Comparison of ENCODE assay signal across 19 cellular contexts in the genomic region with DNA sequence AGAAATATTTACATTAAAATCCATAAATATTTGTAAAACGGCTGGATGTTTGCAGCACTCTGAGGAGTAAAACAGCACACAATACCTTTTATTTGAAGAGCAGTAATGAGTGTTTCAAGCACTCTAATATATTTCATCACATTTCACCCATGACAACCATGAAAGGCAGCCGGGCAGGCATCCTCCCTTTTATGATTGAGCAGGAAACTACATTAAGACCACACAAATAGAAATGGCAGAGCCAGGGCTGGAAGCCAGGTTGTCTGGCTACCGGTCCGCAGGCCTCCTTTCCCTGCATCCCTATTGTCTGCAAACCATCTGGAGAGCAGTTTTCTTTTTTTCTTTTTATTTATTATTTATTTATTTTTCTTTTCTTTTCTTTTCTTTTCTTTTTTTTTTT. TPM values are rescaled to one million over a fixed set of nuclear protein-coding genes. Genes with fewer than 3 reads are reported as not detected.
DNase-seq lines count a peak whose midpoint lies in the region; FAIRE-seq and TF ChIP-seq lines count a peak whose summit lies in the region.
"Had no signal": no experiment of that assay in that cellular context is flagged by ENCODE, and none has a peak within 500 bp of the region (broad histone marks: within the 10 kb centered on the region; RNA-seq: fewer than 3 reads in every experiment).

No MANE protein-coding gene starts in this region.

- H2BK5ac ChIP-seq in neuronal stem cell (ENCODE audit: low read length): no peak overlapping the region

- WGBS in neuronal stem cell (ENCODE audit: extremely low coverage in 2 of 2, insufficient read length in 2 of 2, insufficient replicate concordance in 1 of 2), 2 donors: no CpG with 5 or more reads among the region's 4 CpGs

- no peak overlapping the region for H3K14ac ChIP-seq in neuronal stem cell (ENCODE audit: low read length)

- H3K27ac ChIP-seq in neuronal stem cell (replicated peaks; ENCODE audit: low read length): no peak overlapping the region
- H3K27ac ChIP-seq: adrenal gland, prostate gland, RWPE1 had no signal

- H2BK15ac ChIP-seq in neuronal stem cell (ENCODE audit: low read length): no peak overlapping the region

- H3K4me3 ChIP-seq in bronchial epithelial cell (ENCODE audit: low read depth, low read length) (no peak overlapping the region), neuronal stem cell (ENCODE audit: low read length in 2 of 2) (no peak overlapping the region)
- H3K4me3 ChIP-seq: adrenal gland, prostate gland, smooth muscle cell had no signal

- H2BK120ac ChIP-seq in neuronal stem cell (ENCODE audit: low read depth, low read length): no peak overlapping the region

- DNase-seq in COR-L47 (lab: John Stamatoyannopoulos, UW): peak; percentile 86
- DNase-seq in NCI-H128 (lab: John Stamatoyannopoulos, UW; ENCODE audit: unreplicated experiment): peak; percentile 13
- peak; percentile 78 for DNase-seq in NCI-H345 (lab: John Stamatoyannopoulos, UW)
- DNase-seq in bronchial epithelial cell (ENCODE audit: low read depth): peak; percentile 32
- no peak for DNase-seq in foreskin melanocyte
- DNase-seq in cortex of kidney (lab: John Stamatoyannopoulos, UW): no peak
- no peak for DNase-seq in neuronal stem cell (ENCODE audit: low spot score)
- DNase-seq in T1000 (lab: John Stamatoyannopoulos, UW): no peak
- DNase-seq: activated CD4-positive, alpha-beta T cell treated with anti-CD3 and anti-CD28 coated beads, Interleukin-2, amount 10 ng/mL, durations not matched to agents 7 days and 5 days; foreskin fibroblast; kidney glomerular epithelial cell; NCI-H2171 had no signal

- H3K9ac ChIP-seq in neuronal stem cell (ENCODE audit: low read depth, low read length, poor library complexity): no peak overlapping the region

- H3K4me2 ChIP-seq in neuronal stem cell (ENCODE audit: insufficient read depth, low read length, poor library complexity, severe bottlenecking): no peak overlapping the region
- H3K4me2 ChIP-seq: smooth muscle cell had no signal

- no peak for FAIRE-seq in bronchial epithelial cell (lab: Jason Lieb, UNC)

- H3K27me3 ChIP-seq in bronchial epithelial cell (ENCODE audit: control insufficient read depth, insufficient read depth, low read length): peaks cover 2% of the 10 kb centered on the region
- peaks cover 0 to 4% (median 0%) of the 10 kb centered on the region in 3 experiments for H3K27me3 ChIP-seq in neuronal stem cell (ENCODE audit: control insufficient read depth in 3 of 3, insufficient read depth in 3 of 3, low read depth in 1 of 3, low read length in 3 of 3)
- H3K27me3 ChIP-seq: adrenal gland had no signal

- H3K4ac ChIP-seq in neuronal stem cell (ENCODE audit: low read length): no peak overlapping the region

- H2AK5ac ChIP-seq in neuronal stem cell (ENCODE audit: low read depth, low read length): no peak overlapping the region

- no peaks in the 10 kb centered on the region for H3K79me1 ChIP-seq in neuronal stem cell (ENCODE audit: low read depth, low read length)

- no peak overlapping the region for H2AFZ ChIP-seq in neuronal stem cell (ENCODE audit: low read length)

- TF ChIP-seq CTCF in bronchial epithelial cell (IDR thresholded peaks at IDR 0.05; ENCODE audit: insufficient read depth, low read length, severe bottlenecking): no peak

- H4K8ac ChIP-seq in neuronal stem cell (ENCODE audit: low read depth, low read length): no peak overlapping the region

- H3K4me1 ChIP-seq in neuronal stem cell (ENCODE audit: control insufficient read depth in 2 of 2, insufficient read depth in 1 of 2, low read depth in 1 of 2, low read length in 2 of 2): peaks cover 0 to 9% of the 10 kb centered on the region in 2 donors
- H3K4me1 ChIP-seq: adrenal gland, prostate gland had no signal

- H4K91ac ChIP-seq in neuronal stem cell (ENCODE audit: low read depth, low read length, poor library complexity): no peak overlapping the region

- no peak overlapping the region for H3K23ac ChIP-seq in neuronal stem cell (ENCODE audit: low read depth, low read length, poor library complexity)

- no peaks in the 10 kb centered on the region for H3K36me3 ChIP-seq in bronchial epithelial cell (ENCODE audit: control insufficient read depth, insufficient read depth, low read length)
- no peaks in the 10 kb centered on the region for H3K36me3 ChIP-seq in neuronal stem cell (replicated peaks in 1 of 2; ENCODE audit: control insufficient read depth in 2 of 2, insufficient read depth in 2 of 2, low read length in 2 of 2)
- H3K36me3 ChIP-seq: adrenal gland, prostate gland had no signal

- H2BK12ac ChIP-seq in neuronal stem cell (ENCODE audit: low read length): no peak overlapping the region

- no peak overlapping the region for H3K18ac ChIP-seq in neuronal stem cell (ENCODE audit: low read length)

- no peaks in the 10 kb centered on the region for H3K9me3 ChIP-seq in neuronal stem cell (replicated peaks in 1 of 2; ENCODE audit: control insufficient read depth in 2 of 2, insufficient read depth in 1 of 2, low read depth in 1 of 2, low read length in 2 of 2)
- H3K9me3 ChIP-seq: adrenal gland, prostate gland had no signal

RNA-seq across cellular contexts. Expression of a gene that starts 23.1 kb away (rescaled TPM):
- 15.4 and 15.5 TPM in 2 replicates for total RNA-seq in bronchial epithelial cell
- 39.2 TPM for polyA plus RNA-seq in neuronal stem cell (2013, experiment 1 of 2)
- 37.9 TPM for polyA plus RNA-seq in neuronal stem cell (2013, experiment 2 of 2)
- total RNA-seq: activated CD4-positive, alpha-beta T cell treated with anti-CD3 and anti-CD28 coated beads, Interleukin-2, amount 10 ng/mL, durations not matched to agents 7 days and 5 days had no signal

RNA-seq across cellular contexts. Expression of a gene that starts 41.5 kb away (rescaled TPM):
- not detected in 2 replicates for total RNA-seq in bronchial epithelial cell
- polyA plus RNA-seq in neuronal stem cell (2013, experiment 1 of 2): 0.22 TPM
- polyA plus RNA-seq in neuronal stem cell (2013, experiment 2 of 2): 0.24 TPM
- total RNA-seq: activated CD4-positive, alpha-beta T cell treated with anti-CD3 and anti-CD28 coated beads, Interleukin-2, amount 10 ng/mL, durations not matched to agents 7 days and 5 days; adrenal gland; mesenteric fat pad; natural killer cell treated with Interleukin-12 subunit alpha and Interleukin-12 subunit beta and Interleukin-15 and Interleukin-18, amount 100 ng/mL, for 72 hours; smooth muscle cell had no signal
- polyA plus RNA-seq: smooth muscle cell had no signal

RNA-seq across cellular contexts. Expression of a gene that starts 47.2 kb away (rescaled TPM):
- total RNA-seq in bronchial epithelial cell: not detected in 2 replicates
- 17.6 TPM for polyA plus RNA-seq in neuronal stem cell (2013, experiment 1 of 2)
- polyA plus RNA-seq in neuronal stem cell (2013, experiment 2 of 2): 17.1 TPM
- total RNA-seq: activated CD4-positive, alpha-beta T cell treated with anti-CD3 and anti-CD28 coated beads, Interleukin-2, amount 10 ng/mL, durations not matched to agents 7 days and 5 days; dermis microvascular lymphatic vessel endothelial cell; mesenteric fat pad; natural killer cell treated with Interleukin-12 subunit alpha and Interleukin-12 subunit beta and Interleukin-15 and Interleukin-18, amount 100 ng/mL, for 72 hours; prostate gland; smooth muscle cell had no signal
- polyA plus RNA-seq: smooth muscle cell had no signal

RNA-seq across cellular contexts. Expression of a gene that starts 57.6 kb away (rescaled TPM):
- not detected in 2 replicates for total RNA-seq in bronchial epithelial cell
- polyA plus RNA-seq in neuronal stem cell (2013, experiment 1 of 2): 0.10 TPM
- polyA plus RNA-seq in neuronal stem cell (2013, experiment 2 of 2): 0.04 TPM
- total RNA-seq: dermis microvascular lymphatic vessel endothelial cell, smooth muscle cell had no signal
- polyA plus RNA-seq: smooth muscle cell had no signal

Comparison
In these comparisons a context has a peak if more than half of its experiments do, and no peak if none do; other contexts are left out.
1. DNase-seq: peak in COR-L47 (single experiment), NCI-H128 (single experiment), NCI-H345 (single experiment) and bronchial epithelial cell (single experiment); none in foreskin melanocyte (single experiment), cortex of kidney (single experiment), neuronal stem cell (single experiment) and T1000 (single experiment).